11 cellular contexts compared by ENCODE assay signal in the genomic region with DNA sequence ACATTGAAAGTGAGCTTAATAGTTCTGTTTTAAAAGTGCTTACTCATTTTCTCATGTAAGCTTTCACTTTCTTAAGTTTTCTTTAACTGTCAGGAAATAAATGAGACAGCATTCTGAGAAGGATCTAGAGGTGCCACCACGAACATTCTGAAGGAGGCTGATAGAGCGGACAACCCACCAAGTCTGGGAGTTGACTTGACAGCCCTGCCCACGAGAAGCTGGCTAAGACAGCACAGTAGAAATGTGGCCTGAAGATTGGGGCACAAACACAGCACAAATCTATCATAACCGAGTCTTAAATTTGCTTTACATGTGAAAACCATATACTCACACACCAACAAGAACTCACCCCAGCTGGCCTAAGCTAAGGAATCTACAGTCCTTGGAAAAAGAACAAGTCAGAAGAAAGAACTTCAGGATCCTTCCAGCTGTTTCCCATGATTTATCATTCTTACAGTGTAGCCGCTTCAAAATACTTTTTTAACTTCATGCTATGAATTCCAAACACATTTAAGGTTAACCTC.
DNase-seq lines count a peak whose midpoint lies in the region; ATAC-seq, FAIRE-seq and TF ChIP-seq lines count a peak whose summit lies in the region.
"Had no signal": no experiment of that assay in that cellular context is flagged by ENCODE, and none has a peak within 500 bp of the region (broad histone marks: within the 10 kb centered on the region; RNA-seq: fewer than 3 reads in every experiment).

No MANE protein-coding gene starts in this region.

- ATAC-seq in memory B cell (ENCODE audit: low read depth) = peak; percentile 34

- H3K36me3 Mint-ChIP-seq in T-helper 2 cell treated with Interferon-gamma antibody and Interleukin-4, amounts not matched to agents 5 μg/mL and 100 μg/mL, for 36 hours (ENCODE audit: low read depth) = peaks cover 5% of the 10 kb centered on the region
- H3K36me3 Mint-ChIP-seq in memory B cell = no peaks in the 10 kb centered on the region
- no peaks in the 10 kb centered on the region for H3K36me3 Mint-ChIP-seq in glutamatergic neuron (ENCODE audit: unreplicated experiment)
- H3K36me3 Mint-ChIP-seq in progenitor cell of endocrine pancreas (ENCODE audit: insufficient read depth) = no peaks in the 10 kb centered on the region

- no peak overlapping the region for H3K4me3 ChIP-seq in coronary artery

- no peak for TF ChIP-seq CTCF in glutamatergic neuron (IDR thresholded peaks at IDR 0.05; ENCODE audit: partially characterized antibody, unreplicated experiment)
- TF ChIP-seq CTCF in progenitor cell of endocrine pancreas (IDR thresholded peaks at IDR 0.05; ENCODE audit: unreplicated experiment) = no peak
- no peak for TF ChIP-seq CTCF in coronary artery (IDR thresholded peaks at IDR 0.05)

- H3K4me1 Mint-ChIP-seq in T-helper 2 cell treated with Interferon-gamma antibody and Interleukin-4, amounts not matched to agents 5 μg/mL and 100 μg/mL, for 36 hours (ENCODE audit: low read depth) = peaks cover 25% of the 10 kb centered on the region
- H3K4me1 Mint-ChIP-seq in memory B cell (no peaks in the 10 kb centered on the region), glutamatergic neuron (ENCODE audit: low read depth, unreplicated experiment) (peaks cover 3% of the 10 kb centered on the region), progenitor cell of endocrine pancreas (ENCODE audit: low read depth) (no peaks in the 10 kb centered on the region)

- H3K27ac Mint-ChIP-seq in T-helper 2 cell treated with Interferon-gamma antibody and Interleukin-4, amounts not matched to agents 5 μg/mL and 100 μg/mL, for 36 hours = peak overlapping the region; percentile 38
- H3K27ac Mint-ChIP-seq in memory B cell = no peak overlapping the region
- H3K27ac Mint-ChIP-seq in glutamatergic neuron (ENCODE audit: unreplicated experiment) = no peak overlapping the region
- H3K27ac Mint-ChIP-seq in progenitor cell of endocrine pancreas = no peak overlapping the region

- H3K27me3 Mint-ChIP-seq in T-helper 2 cell treated with Interferon-gamma antibody and Interleukin-4, amounts not matched to agents 5 μg/mL and 100 μg/mL, for 36 hours (ENCODE audit: low read depth) = peaks cover 1% of the 10 kb centered on the region
- peaks cover 1% of the 10 kb centered on the region for H3K27me3 Mint-ChIP-seq in memory B cell
- H3K27me3 Mint-ChIP-seq in glutamatergic neuron (ENCODE audit: unreplicated experiment) = no peaks in the 10 kb centered on the region
- H3K27me3 Mint-ChIP-seq in progenitor cell of endocrine pancreas = peaks cover 7% of the 10 kb centered on the region

- DNase-seq in CD1c-positive myeloid dendritic cell (ENCODE audit: extremely low spot score) (peak; percentile 57), GM19239 (ENCODE audit: insufficient read length, low spot score) (no peak), memory B cell (ENCODE audit: low spot score in 2 of 2) (no peak), glutamatergic neuron (no peak), progenitor cell of endocrine pancreas (ENCODE audit: low spot score, unreplicated experiment) (no peak), SKM-1 (lab: John Stamatoyannopoulos, UW; ENCODE audit: unreplicated experiment) (no peak), coronary artery (ENCODE audit: low spot score) (no peak)
- DNase-seq in T-helper 2 cell treated with Interferon-gamma antibody and Interleukin-4, amounts not matched to agents 5 μg/mL and 100 μg/mL, for 36 hours (ENCODE audit: low spot score) = peak; percentile 46
- DNase-seq: cortex of kidney, NCI-H1048, occipital lobe had no signal

- no peak overlapping the region for H3K4me3 Mint-ChIP-seq in T-helper 2 cell treated with Interferon-gamma antibody and Interleukin-4, amounts not matched to agents 5 μg/mL and 100 μg/mL, for 36 hours
- peak overlapping the region; percentile 47 for H3K4me3 Mint-ChIP-seq in memory B cell
- no peak overlapping the region for H3K4me3 Mint-ChIP-seq in glutamatergic neuron (ENCODE audit: unreplicated experiment)
- H3K4me3 Mint-ChIP-seq in progenitor cell of endocrine pancreas (ENCODE audit: low read depth) = no peak overlapping the region

- H3K27ac ChIP-seq in coronary artery = no peak overlapping the region

- peaks cover 6% of the 10 kb centered on the region for H3K9me3 Mint-ChIP-seq in T-helper 2 cell treated with Interferon-gamma antibody and Interleukin-4, amounts not matched to agents 5 μg/mL and 100 μg/mL, for 36 hours
- H3K9me3 Mint-ChIP-seq in memory B cell = no peaks in the 10 kb centered on the region
- H3K9me3 Mint-ChIP-seq in glutamatergic neuron (ENCODE audit: unreplicated experiment) = no peaks in the 10 kb centered on the region
- no peaks in the 10 kb centered on the region for H3K9me3 Mint-ChIP-seq in progenitor cell of endocrine pancreas (ENCODE audit: low read depth)

- peak; percentile 65 for FAIRE-seq in GM19239 (lab: Jason Lieb, UNC)

Comparison
In these comparisons a context has a peak if more than half of its experiments do, and no peak if none do; other contexts are left out.
1. DNase-seq: peak in CD1c-positive myeloid dendritic cell (single experiment) and T-helper 2 cell treated with Interferon-gamma antibody and Interleukin-4, amounts not matched to agents 5 μg/mL and 100 μg/mL, for 36 hours (single experiment); none in GM19239 (single experiment), memory B cell (0 of 2), glutamatergic neuron (single experiment), progenitor cell of endocrine pancreas (single experiment), SKM-1 (single experiment) and coronary artery (single experiment).